ENCODE assay signal across 10 cellular contexts in genomic region chr12:110246690-110247339, GRCh38. TPM values are rescaled to one million over a fixed set of nuclear protein-coding genes. Genes with fewer than 3 reads are reported as not detected.
DNase-seq lines count a peak whose midpoint lies in the region; ATAC-seq and TF ChIP-seq lines count a peak whose summit lies in the region.
"Had no signal": no experiment of that assay in that cellular context is flagged by ENCODE, and none has a peak within 500 bp of the region (broad histone marks: within the 10 kb centered on the region; RNA-seq: fewer than 3 reads in every experiment).

No MANE protein-coding gene starts in this region.

- no peak overlapping the region for H3K4me3 ChIP-seq in heart left ventricle
- H3K4me3 ChIP-seq in CD8-positive, alpha-beta T cell (ENCODE audit: low read depth, low read length) = no peak overlapping the region

- H3K27ac ChIP-seq in VCaP = peak overlapping the region; percentile 99
- H3K27ac ChIP-seq in heart left ventricle = peak overlapping the region; percentile 71 to 98 (median 88)
- no peak overlapping the region for H3K27ac ChIP-seq in CD8-positive, alpha-beta T cell (ENCODE audit: low read depth, low read length)

- peak; percentile 50 to 71 (median 58) for ATAC-seq in heart left ventricle
- no peak for ATAC-seq in CD8-positive, alpha-beta T cell

- no peaks in the 10 kb centered on the region for H3K27me3 ChIP-seq in heart left ventricle
- H3K27me3 ChIP-seq in CD8-positive, alpha-beta T cell (ENCODE audit: insufficient read depth, low read length) = no peaks in the 10 kb centered on the region

- H3K4me1 Mint-ChIP-seq in nephron (peaks cover 57% of the 10 kb centered on the region), type B pancreatic cell (ENCODE audit: unreplicated experiment) (peaks cover 58% of the 10 kb centered on the region)
- H3K4me1 Mint-ChIP-seq in CD8-positive, alpha-beta T cell (ENCODE audit: low read depth) = no peaks in the 10 kb centered on the region

- H3K4me1 ChIP-seq in heart left ventricle = peaks cover 0 to 63% (median 45%) of the 10 kb centered on the region in 12 donors
- H3K4me1 ChIP-seq in CD8-positive, alpha-beta T cell (ENCODE audit: insufficient read depth, low read length) = no peaks in the 10 kb centered on the region

- H3K4me3 Mint-ChIP-seq in nephron (peak overlapping the region in 1 of 3 experiments; percentile 22), type B pancreatic cell (peak overlapping the region; percentile 77)
- H3K4me3 Mint-ChIP-seq in CD8-positive, alpha-beta T cell = no peak overlapping the region

- intact Hi-C loops in heart left ventricle (cut with DNase I) = loop anchor here in 5 of 10 donors (2.0 to 10.0 kb wide), 4 partner anchors 34 to 142 kb away; partner anchors contain the start of gene ATP2A2 (in 4 of the 5)
- intact Hi-C loops in CD8-positive, alpha-beta T cell (cut with DNase I, micrococcal nuclease) = no loop called here

- 35 to 49% (median 46%) methylated on average over 4 of the region's 4 CpGs for WGBS in heart left ventricle, 4 donors

- POLR2A ChIA-PET in CD8-positive, alpha-beta T cell (lab: Charles Lee) = no interaction called here

- peak in 4 of 5 donors; percentile 32 to 63 (median 50) for DNase-seq in heart left ventricle
- no peak for DNase-seq in type B pancreatic cell (ENCODE audit: extremely low spot score, unreplicated experiment)
- no peak for DNase-seq in hepatic stellate cell (ENCODE audit: low spot score)
- DNase-seq in CD8-positive, alpha-beta T cell = no peak
- no peak for DNase-seq in anterior cingulate cortex (lab: John Stamatoyannopoulos, UW)
- no peak for DNase-seq in ureter (ENCODE audit: low spot score)
- DNase-seq: mesendoderm; NK-92 treated with Interleukin-12 subunit alpha and Interleukin-12 subunit beta, amount 100 ng/mL, for 24 hours had no signal

- CTCF ChIA-PET in CD8-positive, alpha-beta T cell (lab: Charles Lee) = interaction anchor here (1.0 kb wide), 1 partner anchor 145 kb away, joined by 4 read pairs; no protein-coding TSS in a partner anchor

- H3K36me3 Mint-ChIP-seq in nephron (ENCODE audit: low read depth) (peaks cover 29% of the 10 kb centered on the region), type B pancreatic cell (peaks cover 7% of the 10 kb centered on the region)
- H3K36me3 Mint-ChIP-seq in CD8-positive, alpha-beta T cell = no peaks in the 10 kb centered on the region

- H3K9me3 Mint-ChIP-seq in nephron = peaks cover 3% of the 10 kb centered on the region
- no peaks in the 10 kb centered on the region for H3K9me3 Mint-ChIP-seq in type B pancreatic cell
- no peaks in the 10 kb centered on the region for H3K9me3 Mint-ChIP-seq in CD8-positive, alpha-beta T cell

- TF ChIP-seq CTCF in VCaP (conservative IDR thresholded peaks at IDR 0.05) (no peak), heart left ventricle (IDR thresholded peaks at IDR 0.05) (no peak), nephron (IDR thresholded peaks at IDR 0.05; ENCODE audit: unreplicated experiment in 3 of 3) (no peak), type B pancreatic cell (conservative IDR thresholded peaks at IDR 0.05) (no peak)
- TF ChIP-seq CTCF in CD8-positive, alpha-beta T cell (IDR thresholded peaks at IDR 0.05) = no peak

- TF ChIP-seq POLR2A in heart left ventricle (IDR thresholded peaks at IDR 0.05) = no peak

- H3K27ac Mint-ChIP-seq in nephron (peak overlapping the region; percentile 98 to 99 (median 99)), type B pancreatic cell (peak overlapping the region; percentile 98)
- H3K27ac Mint-ChIP-seq in CD8-positive, alpha-beta T cell = no peak overlapping the region

- H3K9me3 ChIP-seq in heart left ventricle = peaks cover 0 to 5% (median 0%) of the 10 kb centered on the region in 12 donors
- H3K9me3 ChIP-seq in CD8-positive, alpha-beta T cell (ENCODE audit: low read length) = no peaks in the 10 kb centered on the region

- H3K27me3 Mint-ChIP-seq in nephron (ENCODE audit: low read depth) (peaks cover 8% of the 10 kb centered on the region), type B pancreatic cell (no peaks in the 10 kb centered on the region)
- H3K27me3 Mint-ChIP-seq in CD8-positive, alpha-beta T cell (ENCODE audit: low read depth) = peaks cover 3% of the 10 kb centered on the region

- H3K36me3 ChIP-seq in heart left ventricle = no peaks in the 10 kb centered on the region
- no peaks in the 10 kb centered on the region for H3K36me3 ChIP-seq in CD8-positive, alpha-beta T cell (ENCODE audit: insufficient read depth, low read length)

RNA-seq across cellular contexts. Expression of gene ATP2A2, which starts 34.2 kb away (rescaled TPM):
- total RNA-seq in heart left ventricle = 1,000 to 10,000 TPM; 1,194 to 2,963 (median 1,871) TPM
- 1,000 to 10,000 TPM in 1 of 2 donors, 100 to 1,000 TPM in 1; 494 to 1,113 TPM for polyA plus RNA-seq in heart left ventricle
- 163 and 203 TPM in 2 replicates for total RNA-seq in type B pancreatic cell (ENCODE audit: low replicate concordance)
- 100 to 1,000 TPM; 100 to 105 TPM for total RNA-seq in CD8-positive, alpha-beta T cell
- 357 TPM for total RNA-seq in ureter

Comparison
In these comparisons a context has a peak if more than half of its experiments do, and no peak if none do; other contexts are left out.
1. DNase-seq: peak in heart left ventricle (4 of 5); none in type B pancreatic cell (single experiment), hepatic stellate cell (single experiment), CD8-positive, alpha-beta T cell (0 of 7), anterior cingulate cortex (0 of 58) and ureter (single experiment).